In the genomic region with DNA sequence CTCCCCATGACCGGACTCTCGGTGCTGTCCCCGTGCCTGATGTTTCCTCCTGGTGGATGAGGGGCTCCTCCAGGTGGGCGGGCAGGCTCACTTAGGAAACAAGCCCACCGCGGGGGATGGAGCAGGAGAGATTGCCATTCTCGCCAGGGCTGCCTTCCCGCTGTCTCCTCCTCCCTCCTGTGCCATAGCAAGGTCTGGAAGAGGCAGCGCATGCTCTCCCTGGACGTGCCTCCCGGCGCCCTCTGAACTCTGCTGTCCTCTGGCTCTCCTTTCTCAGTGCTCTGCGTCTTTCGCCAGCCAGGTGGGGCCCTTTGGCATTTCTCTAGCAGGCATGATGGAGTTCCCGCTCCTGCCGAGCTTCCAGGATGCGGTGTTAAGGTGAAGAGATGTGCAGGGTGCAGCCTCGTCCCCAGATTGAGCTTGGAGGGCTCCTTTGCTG, we compare ENCODE assay signal across 2 cellular contexts.
TF ChIP-seq lines count a peak whose summit lies in the region.

No MANE protein-coding gene starts in this region.

TF ChIP-seq in HepG2, 621 proteins besides CTCF, POLR2A, EP300 and RAD21:
- TF ChIP-seq ZNF256 (CRISPR knock-in tag; conservative IDR thresholded peaks at IDR 0.05) (no peak), MYNN (CRISPR knock-in tag; IDR thresholded peaks at IDR 0.05; ENCODE audit: low read depth) (no peak), ZFP36L1 (CRISPR knock-in tag; IDR thresholded peaks at IDR 0.05) (no peak), RBM22 (optimal IDR thresholded peaks at IDR 0.05; ENCODE audit: low read length) (peak; percentile 16), ATF1 (CRISPR knock-in tag; IDR thresholded peaks at IDR 0.05) (no peak), ZBTB42 (CRISPR knock-in tag; IDR thresholded peaks at IDR 0.05) (no peak), ZNF274 (CRISPR knock-in tag; IDR thresholded peaks at IDR 0.05) (no peak), SMAD1 (CRISPR knock-in tag; IDR thresholded peaks at IDR 0.05; ENCODE audit: borderline replicate concordance, low read depth) (no peak), THAP11 (CRISPR knock-in tag; IDR thresholded peaks at IDR 0.05) (no peak), AGO2 (optimal IDR thresholded peaks at IDR 0.05; ENCODE audit: low read depth, low read length) (peak; percentile 82), SIX4 (CRISPR knock-in tag; IDR thresholded peaks at IDR 0.05) (no peak), ZNF468 (CRISPR knock-in tag; IDR thresholded peaks at IDR 0.05) (no peak)

TF ChIP-seq in K562, 482 proteins besides CTCF, POLR2A, EP300 and RAD21:
- TF ChIP-seq POU5F1 (IDR thresholded peaks at IDR 0.05; ENCODE audit: borderline replicate concordance, low read depth, low read length, partially characterized antibody) = no peak
- TF ChIP-seq POLR2G (IDR thresholded peaks at IDR 0.05; ENCODE audit: low read depth, low read length) = peak; percentile 34; the same call in 1 of the 2 replicates
TF ChIP-seq in K562: peak in this region for 1.
